27 cellular contexts compared by ENCODE assay signal in the genomic region with DNA sequence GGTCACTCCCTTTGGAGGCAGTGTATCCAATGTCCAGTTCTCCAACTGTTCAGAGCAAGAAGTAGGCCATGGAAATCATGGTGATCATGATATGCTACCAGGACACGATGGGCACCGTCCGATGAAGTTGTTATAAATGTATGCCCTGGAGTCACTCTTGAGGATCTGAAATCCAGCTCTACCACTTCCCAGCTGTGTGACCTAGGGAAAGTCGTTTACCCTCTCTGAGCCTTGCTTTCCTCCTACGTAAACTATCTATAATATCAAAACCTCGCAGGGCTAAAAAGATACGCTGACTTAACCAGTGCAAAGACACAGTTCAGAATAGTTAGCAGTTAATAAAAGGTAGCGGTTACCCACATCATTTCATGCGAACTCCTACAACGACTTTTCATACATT.
"Had no signal": no experiment of that assay in that cellular context is flagged by ENCODE, and none has a peak within 500 bp of the region (broad histone marks: within the 10 kb centered on the region; RNA-seq: fewer than 3 reads in every experiment).

No MANE protein-coding gene starts in this region.

- H3K27me3 Mint-ChIP-seq: activated naive CD4-positive, alpha-beta T cell treated with anti-CD3 and anti-CD28 coated beads, Interleukin-2, amount 10 ng/mL, durations not matched to agents 7 days and 5 days; activated naive CD8-positive, alpha-beta T cell; activated T-cell treated with anti-CD3 and anti-CD28 coated beads, Interleukin-2, amount 50 U/mL, for 24 hours had no signal

- H3K4me3 ChIP-seq: PC-9 had no signal

- H3K9ac ChIP-seq: KMS-11 had no signal

- H2AFZ ChIP-seq: PC-9 had no signal

- H3K4me2 ChIP-seq: KMS-11, PC-9 had no signal

- H3K36me3 Mint-ChIP-seq: brain had no signal

- DNase-seq: activated CD4-positive, alpha-beta T cell treated with anti-CD3 and anti-CD28 coated beads, Interleukin-2, amount 10 ng/mL, durations not matched to agents 24 days and 14 days; activated CD4-positive, alpha-beta T cell treated with anti-CD3 and anti-CD28 coated beads, Interleukin-2, amount 50 U/mL, for 4 hours; activated CD8-positive, alpha-beta T cell treated with anti-CD3 and anti-CD28 coated beads, Interleukin-2, amount 10 ng/mL, durations not matched to agents 7 days and 5 days; activated gamma-delta T cell treated with Interleukin-2 at 50 U/mL for 16 hours; activated naive CD4-positive, alpha-beta T cell treated with anti-CD3 and anti-CD28 coated beads, Interleukin-2, amount 10 ng/mL, durations not matched to agents 7 days and 5 days; activated naive CD8-positive, alpha-beta T cell treated with anti-CD3 and anti-CD28 coated beads, Interleukin-2, amount 50 U/mL, for 24 hours; activated T-cell treated with anti-CD3 and anti-CD28 coated beads, Interleukin-2, amount 50 U/mL, for 24 hours; anterior cingulate cortex; caudate nucleus; MM.1S; MV-4-11; NCI-H1092; NCI-H1436 treated with DMSO at 0.1 percent for 48 hours; NCI-H1694 treated with DMSO at 0.1 percent for 48 hours; NCI-H2029; NCI-H345; NCI-H524 treated with DMSO at 0.1 percent for 48 hours; NK-92 treated with Interleukin-12 subunit alpha and Interleukin-12 subunit beta, amount 100 ng/mL, for 24 hours; PC-9 had no signal

- H3K27ac ChIP-seq: KMS-11, PC-9, RWPE1 had no signal

- H3K27ac Mint-ChIP-seq: activated CD4-positive, alpha-beta T cell treated with anti-CD3 and anti-CD28 coated beads, Interleukin-2, amount 10 ng/mL, durations not matched to agents 24 days and 14 days; activated CD8-positive, alpha-beta T cell treated with anti-CD3 and anti-CD28 coated beads, Interleukin-2, amount 10 ng/mL, durations not matched to agents 7 days and 5 days; activated naive CD4-positive, alpha-beta T cell treated with anti-CD3 and anti-CD28 coated beads, Interleukin-2, amount 10 ng/mL, durations not matched to agents 7 days and 5 days; activated naive CD8-positive, alpha-beta T cell; activated naive CD8-positive, alpha-beta T cell treated with anti-CD3 and anti-CD28 coated beads, Interleukin-2, amount 50 U/mL, for 24 hours; activated T-cell treated with anti-CD3 and anti-CD28 coated beads, Interleukin-2, amount 50 U/mL, for 24 hours; activated T-helper 1 cell treated with anti-CD3 and anti-CD28 coated beads, Interleukin-12 subunit alpha, Interleukin-12 subunit beta, Interleukin-2, Interleukin-4 antibody, amounts not matched to agents 30 ng/mL and 10 ng/mL and 1 ng/mL, durations not matched to agents 14 hours and 24 hours and 36 hours; T-helper 1 cell treated with Interleukin-12 subunit alpha and Interleukin-12 subunit beta and Interleukin-4 antibody, amounts not matched to agents 30 μg/mL and 1 μg/mL, for 36 hours; T-helper 2 cell treated with Interferon-gamma antibody and Interleukin-4, amounts not matched to agents 5 μg/mL and 100 μg/mL, for 36 hours had no signal

- H3K9me3 Mint-ChIP-seq: activated CD4-positive, alpha-beta T cell treated with anti-CD3 and anti-CD28 coated beads, Interleukin-2, amount 10 ng/mL, durations not matched to agents 24 days and 14 days; activated naive CD4-positive, alpha-beta T cell treated with anti-CD3 and anti-CD28 coated beads, Interleukin-2, amount 10 ng/mL, durations not matched to agents 7 days and 5 days; activated naive CD8-positive, alpha-beta T cell treated with anti-CD3 and anti-CD28 coated beads, Interleukin-2, amount 50 U/mL, for 24 hours; activated T-cell treated with anti-CD3 and anti-CD28 coated beads, Interleukin-2, amount 50 U/mL, for 24 hours; activated T-helper 1 cell treated with anti-CD3 and anti-CD28 coated beads, Interleukin-12 subunit alpha, Interleukin-12 subunit beta, Interleukin-2, Interleukin-4 antibody, amounts not matched to agents 30 ng/mL and 10 ng/mL and 1 ng/mL, durations not matched to agents 14 hours and 24 hours and 36 hours; brain; T-helper 1 cell treated with Interleukin-12 subunit alpha and Interleukin-12 subunit beta and Interleukin-4 antibody, amounts not matched to agents 30 μg/mL and 1 μg/mL, for 36 hours; T-helper 2 cell treated with Interferon-gamma antibody and Interleukin-4, amounts not matched to agents 5 μg/mL and 100 μg/mL, for 36 hours had no signal

- H3K4me3 Mint-ChIP-seq: activated CD4-positive, alpha-beta T cell treated with anti-CD3 and anti-CD28 coated beads, Interleukin-2, amount 10 ng/mL, durations not matched to agents 24 days and 14 days; activated CD8-positive, alpha-beta T cell treated with anti-CD3 and anti-CD28 coated beads, Interleukin-2, amount 10 ng/mL, durations not matched to agents 7 days and 5 days; activated naive CD4-positive, alpha-beta T cell treated with anti-CD3 and anti-CD28 coated beads, Interleukin-2, amount 10 ng/mL, durations not matched to agents 7 days and 5 days; activated naive CD8-positive, alpha-beta T cell; activated naive CD8-positive, alpha-beta T cell treated with anti-CD3 and anti-CD28 coated beads, Interleukin-2, amount 50 U/mL, for 24 hours; activated T-cell treated with anti-CD3 and anti-CD28 coated beads, Interleukin-2, amount 50 U/mL, for 24 hours; activated T-helper 1 cell treated with anti-CD3 and anti-CD28 coated beads, Interleukin-12 subunit alpha, Interleukin-12 subunit beta, Interleukin-2, Interleukin-4 antibody, amounts not matched to agents 30 ng/mL and 10 ng/mL and 1 ng/mL, durations not matched to agents 14 hours and 24 hours and 36 hours; brain; T-helper 1 cell treated with Interleukin-12 subunit alpha and Interleukin-12 subunit beta and Interleukin-4 antibody, amounts not matched to agents 30 μg/mL and 1 μg/mL, for 36 hours; T-helper 2 cell treated with Interferon-gamma antibody and Interleukin-4, amounts not matched to agents 5 μg/mL and 100 μg/mL, for 36 hours had no signal

- ATAC-seq: activated CD8-positive, alpha-beta T cell treated with anti-CD3 and anti-CD28 coated beads, Interleukin-2, amount 10 ng/mL, durations not matched to agents 7 days and 5 days; activated naive CD8-positive, alpha-beta T cell treated with anti-CD3 and anti-CD28 coated beads, Interleukin-2, amount 50 U/mL, for 24 hours; Right ventricle myocardium inferior had no signal
